In genomic region chr5:115452083-115452482, GRCh38 we compare ENCODE assay signal across 16 cellular contexts.
DNase-seq lines count a peak whose midpoint lies in the region; ATAC-seq and TF ChIP-seq lines count a peak whose summit lies in the region.
"Had no signal": no experiment of that assay in that cellular context is flagged by ENCODE, and none has a peak within 500 bp of the region (broad histone marks: within the 10 kb centered on the region; RNA-seq: fewer than 3 reads in every experiment).

No MANE protein-coding gene starts in this region.

- H3K4me3 ChIP-seq in OCI-LY3 (ENCODE audit: low read length) (no peak overlapping the region), osteoblast (ENCODE audit: insufficient read depth, low read length) (no peak overlapping the region)
- H3K4me3 ChIP-seq: SJSA1 had no signal

- H3K27me3 ChIP-seq in OCI-LY3 (ENCODE audit: low read depth, low read length) (no peaks in the 10 kb centered on the region), osteoblast (ENCODE audit: insufficient read depth, low read length) (no peaks in the 10 kb centered on the region)
- H3K27me3 ChIP-seq: SJSA1 had no signal

- H3K27ac ChIP-seq in OCI-LY3 (ENCODE audit: low read length) (0 out of 2 replicates have a peak overlapping the region, but pooled peaks have one; percentile 83), osteoblast (ENCODE audit: low read depth, low read length) (peak overlapping the region; percentile 85)
- H3K27ac ChIP-seq: SJSA1 had no signal

- H3K4me1 ChIP-seq in OCI-LY3 (ENCODE audit: low read length) (peaks cover 56% of the 10 kb centered on the region), osteoblast (ENCODE audit: insufficient read depth, low read length) (peaks cover 50% of the 10 kb centered on the region)

- H2AFZ ChIP-seq in OCI-LY3 (ENCODE audit: low read depth, low read length) (no peak overlapping the region), osteoblast (ENCODE audit: low read length) (no peak overlapping the region)

- intact Hi-C loops in left colon (cut with DNase I, micrococcal nuclease) = no loop called here

- TF ChIP-seq CTCF in OCI-LY3 (IDR thresholded peaks at IDR 0.05; ENCODE audit: low read depth, low read length) = no peak
- no peak for TF ChIP-seq CTCF in osteoblast (IDR thresholded peaks at IDR 0.05; ENCODE audit: extremely low read depth, low read depth, low read length)

- no peaks in the 10 kb centered on the region for H3K9me3 ChIP-seq in OCI-LY3 (ENCODE audit: insufficient read depth, low read length)
- no peaks in the 10 kb centered on the region for H3K9me3 ChIP-seq in osteoblast (ENCODE audit: low read depth, low read length)
- H3K9me3 ChIP-seq: SJSA1 had no signal

- DNase-seq in left colon (no peak), osteoblast (ENCODE audit: insufficient read length, low spot score, missing footprints) (no peak), kidney glomerular epithelial cell (lab: John Stamatoyannopoulos, UW) (no peak), SIG-M5 treated with dmso at 0.1 percent for 504 hours (lab: John Stamatoyannopoulos, UW; ENCODE audit: unreplicated experiment) (no peak)
- DNase-seq: CD4-positive, alpha-beta memory T cell; DMS79 treated with DMSO at 0.1 percent for 48 hours; KBM-7; MV-4-11; NCI-H1417 treated with DMSO at 0.1 percent for 48 hours; NCI-H1930; NCI-H748 treated with DMSO at 0.1 percent for 48 hours had no signal

- H4K20me1 ChIP-seq in OCI-LY3 (ENCODE audit: insufficient read depth, low read length) = no peaks in the 10 kb centered on the region
- no peaks in the 10 kb centered on the region for H4K20me1 ChIP-seq in osteoblast (ENCODE audit: insufficient read depth, low read length)

- H3K79me2 ChIP-seq in OCI-LY3 (ENCODE audit: low read length) (no peaks in the 10 kb centered on the region), osteoblast (ENCODE audit: insufficient read depth, low read length) (no peaks in the 10 kb centered on the region)

- H3K36me3 ChIP-seq in OCI-LY3 (replicated peaks; ENCODE audit: low read depth, low read length) (no peaks in the 10 kb centered on the region), osteoblast (ENCODE audit: insufficient read depth, low read length) (no peaks in the 10 kb centered on the region)
- H3K36me3 ChIP-seq: SJSA1 had no signal

- ATAC-seq in left colon (peak; percentile 34), HG03432 (IDR thresholded peaks at IDR 0.05; ENCODE audit: unreplicated experiment) (no peak), HG03439 (IDR thresholded peaks at IDR 0.05; ENCODE audit: unreplicated experiment) (no peak)
- ATAC-seq: HCT116 had no signal

- peak overlapping the region; percentile 60; the same call in 1 of the 2 replicates for H3K9ac ChIP-seq in OCI-LY3 (ENCODE audit: low read length)

- H3K4me2 ChIP-seq in OCI-LY3 (ENCODE audit: low read length) = no peak overlapping the region
- H3K4me2 ChIP-seq in osteoblast (ENCODE audit: insufficient read depth, low read length) = no peak overlapping the region
